33 cellular contexts compared by ENCODE assay signal in genomic region chr9:93416530-93417235, GRCh38. TPM values are rescaled to one million over a fixed set of nuclear protein-coding genes. Genes with fewer than 3 reads are reported as not detected.
DNase-seq lines count a peak whose midpoint lies in the region; ATAC-seq and TF ChIP-seq lines count a peak whose summit lies in the region.
"Had no signal": no experiment of that assay in that cellular context is flagged by ENCODE, and none has a peak within 500 bp of the region (broad histone marks: within the 10 kb centered on the region; RNA-seq: fewer than 3 reads in every experiment).

No MANE protein-coding gene starts in this region.

- H3K4me1 ChIP-seq in neuronal stem cell (ENCODE audit: control insufficient read depth in 2 of 2, insufficient read depth in 1 of 2, low read depth in 1 of 2, low read length in 2 of 2), result no peaks in the 10 kb centered on the region
- H3K4me1 ChIP-seq in trophoblast cell (ENCODE audit: control insufficient read depth in 1 of 2, insufficient read depth in 2 of 2, low read length in 2 of 2), result peaks cover 11 to 15% of the 10 kb centered on the region in 2 experiments
- H3K4me1 ChIP-seq: A549; BE2C; BLaER1 treated with 17β-estradiol and CSF1 and Interleukin-3, amounts not matched to agents 10 nM and 100 nM; Caco-2 had no signal

- H3K9me3 ChIP-seq in neuronal stem cell (replicated peaks in 1 of 2; ENCODE audit: control insufficient read depth in 2 of 2, insufficient read depth in 1 of 2, low read depth in 1 of 2, low read length in 2 of 2) (peaks cover 4 to 10% of the 10 kb centered on the region in 2 donors), trophoblast cell (ENCODE audit: insufficient read depth, low read depth, low read length) (peaks cover 8% of the 10 kb centered on the region)
- H3K9me3 ChIP-seq: BE2C, Caco-2 had no signal

- WGBS in neuronal stem cell (ENCODE audit: extremely low coverage in 2 of 2, insufficient read length in 2 of 2, insufficient replicate concordance in 1 of 2), 2 donors, result no CpG with 5 or more reads among the region's 8 CpGs
- no CpG with 5 or more reads among the region's 8 CpGs for WGBS in trophoblast cell (ENCODE audit: extremely low coverage, insufficient coverage, insufficient read length)

- no peak overlapping the region for H2AK5ac ChIP-seq in neuronal stem cell (ENCODE audit: low read depth, low read length)
- no peak overlapping the region for H2AK5ac ChIP-seq in trophoblast cell (ENCODE audit: low read length)

- H3K27me3 ChIP-seq in neuronal stem cell (ENCODE audit: control insufficient read depth in 3 of 3, insufficient read depth in 3 of 3, low read depth in 1 of 3, low read length in 3 of 3) (peaks cover 0 to 2% (median 0%) of the 10 kb centered on the region in 3 experiments), trophoblast cell (ENCODE audit: insufficient read depth, low read length) (no peaks in the 10 kb centered on the region)
- H3K27me3 ChIP-seq: BE2C; BLaER1; BLaER1 treated with 17β-estradiol and CSF1 and Interleukin-3, amounts not matched to agents 10 nM and 100 nM had no signal

- no peak overlapping the region for H2BK5ac ChIP-seq in neuronal stem cell (ENCODE audit: low read length)
- H2BK5ac ChIP-seq in trophoblast cell (ENCODE audit: low read depth, low read length, poor library complexity), result peak overlapping the region; percentile 31

- H3K27ac ChIP-seq in neuronal stem cell (replicated peaks; ENCODE audit: low read length) (no peak overlapping the region), trophoblast cell (ENCODE audit: low read depth, low read length) (peak overlapping the region; percentile 40)
- H3K27ac ChIP-seq: 22Rv1; A549; BLaER1; BLaER1 treated with 17β-estradiol and CSF1 and Interleukin-3, amounts not matched to agents 10 nM and 100 nM; C4-2B had no signal

- H3K4me3 ChIP-seq in neuronal stem cell (ENCODE audit: low read length in 2 of 2), result no peak overlapping the region
- H3K4me3 ChIP-seq in trophoblast cell (ENCODE audit: low read depth, low read length), result no peak overlapping the region
- H3K4me3 ChIP-seq: A549; BLaER1; BLaER1 treated with 17β-estradiol and CSF1 and Interleukin-3, amounts not matched to agents 10 nM and 100 nM had no signal

- TF ChIP-seq EP300 in Ishikawa (IDR thresholded peaks at IDR 0.05; ENCODE audit: borderline replicate concordance), result no peak

- H3K14ac ChIP-seq in neuronal stem cell (ENCODE audit: low read length), result peak overlapping the region; percentile 38
- H3K14ac ChIP-seq in trophoblast cell (ENCODE audit: low read length), result no peak overlapping the region

- H3K4ac ChIP-seq in neuronal stem cell (ENCODE audit: low read length) (no peak overlapping the region), trophoblast cell (ENCODE audit: low read depth, low read length) (no peak overlapping the region)

- no peak overlapping the region for H2BK12ac ChIP-seq in neuronal stem cell (ENCODE audit: low read length)
- no peak overlapping the region for H2BK12ac ChIP-seq in trophoblast cell (ENCODE audit: low read length)

- H3K79me2 ChIP-seq in trophoblast cell (ENCODE audit: control insufficient read depth, insufficient read depth, low read length, poor library complexity), result no peaks in the 10 kb centered on the region

- H2BK15ac ChIP-seq in neuronal stem cell (ENCODE audit: low read length), result no peak overlapping the region

- H4K8ac ChIP-seq in neuronal stem cell (ENCODE audit: low read depth, low read length), result no peak overlapping the region
- H4K8ac ChIP-seq in trophoblast cell (ENCODE audit: low read depth, low read length), result no peak overlapping the region

- no peaks in the 10 kb centered on the region for H3K36me3 ChIP-seq in neuronal stem cell (replicated peaks in 1 of 2; ENCODE audit: control insufficient read depth in 2 of 2, insufficient read depth in 2 of 2, low read length in 2 of 2)
- no peaks in the 10 kb centered on the region for H3K36me3 ChIP-seq in trophoblast cell (ENCODE audit: control insufficient read depth in 1 of 2, insufficient read depth in 2 of 2, low read length in 2 of 2)
- H3K36me3 ChIP-seq: BE2C; BLaER1; BLaER1 treated with 17β-estradiol and CSF1 and Interleukin-3, amounts not matched to agents 10 nM and 100 nM had no signal

- no peak for ATAC-seq in HG03378 (IDR thresholded peaks at IDR 0.05; ENCODE audit: unreplicated experiment)
- no peak for ATAC-seq in HG03520 (IDR thresholded peaks at IDR 0.05; ENCODE audit: unreplicated experiment)
- ATAC-seq: A549; CD8-positive, alpha-beta T cell had no signal

- no peak for TF ChIP-seq RAD21 in Ishikawa (IDR thresholded peaks at IDR 0.05; ENCODE audit: low read depth)

- H2AFZ ChIP-seq in neuronal stem cell (ENCODE audit: low read length), result peak overlapping the region; percentile 11
- H2AFZ ChIP-seq in trophoblast cell (ENCODE audit: insufficient read depth, low read length, poor library complexity), result no peak overlapping the region

- H3K9ac ChIP-seq in neuronal stem cell (ENCODE audit: low read depth, low read length, poor library complexity) (peak overlapping the region; percentile 44), trophoblast cell (ENCODE audit: low read length) (no peak overlapping the region)
- H3K9ac ChIP-seq: BLaER1; BLaER1 treated with 17β-estradiol and CSF1 and Interleukin-3, amounts not matched to agents 10 nM and 100 nM had no signal

- H3K4me2 ChIP-seq in neuronal stem cell (ENCODE audit: insufficient read depth, low read length, poor library complexity, severe bottlenecking) (no peak overlapping the region), trophoblast cell (ENCODE audit: low read length) (peak overlapping the region; percentile 28)
- H3K4me2 ChIP-seq: A549; BLaER1; BLaER1 treated with 17β-estradiol and CSF1 and Interleukin-3, amounts not matched to agents 10 nM and 100 nM had no signal

- H2BK120ac ChIP-seq in neuronal stem cell (ENCODE audit: low read depth, low read length), result no peak overlapping the region
- H2BK120ac ChIP-seq in trophoblast cell (ENCODE audit: insufficient read depth, low read length, poor library complexity), result no peak overlapping the region

- H3K79me1 ChIP-seq in neuronal stem cell (ENCODE audit: low read depth, low read length) (no peaks in the 10 kb centered on the region), trophoblast cell (ENCODE audit: low read length) (no peaks in the 10 kb centered on the region)

- DNase-seq in ELF-1 (ENCODE audit: low read depth, low spot score) (peak; percentile 32), neuronal stem cell (ENCODE audit: low spot score) (no peak), trophoblast cell (peak; percentile 82 to 84), HUDEP-2 (lab: John Stamatoyannopoulos, UW; ENCODE audit: unreplicated experiment in 76 of 76) (no peak), foreskin melanocyte (no peak)
- DNase-seq: 8988T; ACHN; AML-193; BE2C; C1 segment of cervical spinal cord; Caco-2; Calu3; CD4-positive, alpha-beta memory T cell; CD4-positive, alpha-beta T cell; CD4-positive, CD25-positive, alpha-beta regulatory T cell; CD8-positive, alpha-beta memory T cell; CD8-positive, alpha-beta T cell; COR-L47; DMS 273 treated with DMSO at 0.1 percent for 48 hours; DMS153; DMS53; DMS79; DMS79 treated with DMSO at 0.1 percent for 48 hours; DND-41; EL had no signal

- H3K23ac ChIP-seq in neuronal stem cell (ENCODE audit: low read depth, low read length, poor library complexity) (peak overlapping the region; percentile 43), trophoblast cell (ENCODE audit: low read length) (no peak overlapping the region)

- no peak overlapping the region for H4K91ac ChIP-seq in neuronal stem cell (ENCODE audit: low read depth, low read length, poor library complexity)
- H4K91ac ChIP-seq in trophoblast cell (ENCODE audit: low read depth, low read length), result no peak overlapping the region

- no peak overlapping the region for H4K12ac ChIP-seq in trophoblast cell (ENCODE audit: low read depth, low read length)

- H3K18ac ChIP-seq in neuronal stem cell (ENCODE audit: low read length) (no peak overlapping the region), trophoblast cell (ENCODE audit: low read length) (no peak overlapping the region)

TF ChIP-seq in Ishikawa, 13 proteins besides CTCF, POLR2A, EP300 and RAD21:
- no peak for TF ChIP-seq CEBPB (IDR thresholded peaks at IDR 0.05)
- TF ChIP-seq EGR1 (IDR thresholded peaks at IDR 0.05), result no peak
- TF ChIP-seq CREB1 (IDR thresholded peaks at IDR 0.05; ENCODE audit: low read depth), result no peak
- no peak for TF ChIP-seq YY1 (IDR thresholded peaks at IDR 0.05; ENCODE audit: low read depth)
- no peak for TF ChIP-seq REST (IDR thresholded peaks at IDR 0.05; ENCODE audit: low read depth)
- TF ChIP-seq TEAD4 (IDR thresholded peaks at IDR 0.05), result peak; percentile 70

RNA-seq across cellular contexts. Expression of gene FAM120A, which starts 34.8 kb away (rescaled TPM):
- 24.0 TPM for polyA plus RNA-seq in neuronal stem cell (2013, experiment 1 of 2)
- 23.7 TPM for polyA plus RNA-seq in neuronal stem cell (2013, experiment 2 of 2)
- polyA plus RNA-seq in trophoblast cell (2013), result 74.8 and 75.7 TPM in 2 replicates

RNA-seq across cellular contexts. Expression of gene FAM120AOS, which starts 36.7 kb away (rescaled TPM):
- 28.8 TPM for polyA plus RNA-seq in neuronal stem cell (2013, experiment 1 of 2)
- polyA plus RNA-seq in neuronal stem cell (2013, experiment 2 of 2), result 29.5 TPM
- polyA plus RNA-seq in trophoblast cell (2013), result 40.6 and 41.6 TPM in 2 replicates

Comparison
In these comparisons a context has a peak if more than half of its experiments do, and no peak if none do; other contexts are left out.
1. DNase-seq: peak in ELF-1 (single experiment) and trophoblast cell (2 of 2); none in neuronal stem cell (single experiment), HUDEP-2 (0 of 76) and foreskin melanocyte (single experiment).